Comparison of ENCODE assay signal across 11 cellular contexts in the genomic region with DNA sequence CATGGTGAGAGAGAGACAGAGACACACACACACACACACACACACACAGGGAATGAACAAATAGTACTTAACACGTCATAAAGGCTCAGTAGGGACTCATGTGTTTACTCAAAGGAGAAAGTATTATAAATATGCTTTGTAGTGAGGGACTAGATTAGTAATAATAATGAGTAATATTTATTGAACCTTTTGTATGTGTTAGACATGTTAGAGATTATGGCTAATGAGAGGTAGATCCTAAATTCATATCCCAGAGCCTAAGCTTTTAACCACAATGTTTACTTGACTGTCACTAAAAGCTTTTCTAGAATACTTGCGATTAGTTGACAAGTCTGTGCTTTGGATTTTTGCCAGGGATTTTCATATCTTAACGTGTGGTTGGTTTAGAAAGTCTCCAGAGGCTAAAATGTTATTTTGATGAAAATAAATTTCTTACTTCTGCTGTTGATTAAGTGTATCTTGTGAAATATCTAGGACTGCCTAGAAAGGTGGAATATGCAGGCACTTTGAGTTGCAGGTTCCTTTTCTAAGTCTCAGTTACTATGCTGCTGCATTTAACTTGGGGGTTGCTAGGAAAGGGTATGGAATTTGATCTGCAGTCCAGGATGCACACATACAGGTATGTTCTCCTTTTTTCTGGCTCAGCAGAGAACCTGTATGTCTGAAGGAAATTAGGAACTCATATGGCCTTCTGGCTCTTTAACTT.
DNase-seq lines count a peak whose midpoint lies in the region; ATAC-seq and TF ChIP-seq lines count a peak whose summit lies in the region.
"Had no signal": no experiment of that assay in that cellular context is flagged by ENCODE, and none has a peak within 500 bp of the region (broad histone marks: within the 10 kb centered on the region; RNA-seq: fewer than 3 reads in every experiment).

No MANE protein-coding gene starts in this region.

- H3K27ac ChIP-seq in mammary epithelial cell (ENCODE audit: insufficient read depth, low read depth, low read length) (no peak overlapping the region), breast epithelium (no peak overlapping the region), thyroid gland (peak overlapping the region; percentile 1 to 47 (median 15))
- H3K27ac ChIP-seq: coronary artery, thoracic aorta had no signal

- H3K4me3 ChIP-seq in mammary epithelial cell (replicated peaks in 1 of 3; ENCODE audit: insufficient read depth in 1 of 3, low read depth in 2 of 3, low read length in 3 of 3) (no peak overlapping the region), breast epithelium (no peak overlapping the region), fibroblast of the aortic adventitia (ENCODE audit: low read depth, low read length) (no peak overlapping the region), thyroid gland (replicated peaks in 1 of 3) (no peak overlapping the region)
- H3K4me3 ChIP-seq: coronary artery, thoracic aorta had no signal

- no peaks in the 10 kb centered on the region for H3K27me3 ChIP-seq in mammary epithelial cell (ENCODE audit: insufficient read depth, low read length)
- no peaks in the 10 kb centered on the region for H3K27me3 ChIP-seq in breast epithelium
- no peaks in the 10 kb centered on the region for H3K27me3 ChIP-seq in thyroid gland

- CTCF ChIA-PET in mammary epithelial cell (lab: Charles Lee; ENCODE audit: low non-redundant PET), result no interaction called here

- no peaks in the 10 kb centered on the region for H3K9me3 ChIP-seq in mammary epithelial cell (replicated peaks; ENCODE audit: insufficient read depth, low read length)
- no peaks in the 10 kb centered on the region for H3K9me3 ChIP-seq in breast epithelium
- no peaks in the 10 kb centered on the region for H3K9me3 ChIP-seq in thyroid gland
- H3K9me3 ChIP-seq: thoracic aorta had no signal

- H2AFZ ChIP-seq in mammary epithelial cell (ENCODE audit: low read depth, low read length), result no peak overlapping the region

- ATAC-seq in GM19452 (IDR thresholded peaks at IDR 0.05; ENCODE audit: unreplicated experiment) (no peak), GM21576 (IDR thresholded peaks at IDR 0.05; ENCODE audit: unreplicated experiment) (no peak), GM18520 (IDR thresholded peaks at IDR 0.05; ENCODE audit: unreplicated experiment) (no peak)

- DNase-seq in mammary epithelial cell (peak; percentile 28), breast epithelium (ENCODE audit: low spot score in 2 of 2) (no peak), NCI-H748 treated with DMSO at 0.1 percent for 48 hours (lab: John Stamatoyannopoulos, UW) (peak; percentile 29), fibroblast of the aortic adventitia (ENCODE audit: low read depth) (peak; percentile 59), thyroid gland (no peak)
- DNase-seq: activated T-cell treated with anti-CD3 and anti-CD28 coated beads, Interleukin-2, amount 50 U/mL, for 1 hour had no signal

- no peaks in the 10 kb centered on the region for H4K20me1 ChIP-seq in mammary epithelial cell (ENCODE audit: insufficient read depth, low read length)

- in situ Hi-C loops in mammary epithelial cell (cut with MboI; ENCODE audit: low sequenced_read_pairs in 2 of 2), result no loop called here

- H3K4me1 ChIP-seq in mammary epithelial cell (ENCODE audit: insufficient read depth, low read length), result peaks cover 5% of the 10 kb centered on the region
- H3K4me1 ChIP-seq in breast epithelium, result no peaks in the 10 kb centered on the region
- H3K4me1 ChIP-seq in thyroid gland, result peaks cover 12 to 17% of the 10 kb centered on the region in 2 donors

- H3K4me2 ChIP-seq in mammary epithelial cell (ENCODE audit: insufficient read depth, low read depth, low read length), result no peak overlapping the region

- no TSS peak for BruUV-seq in mammary epithelial cell (replicated peaks; lab: Mats Ljungman, UMichigan)

- dilution Hi-C loops in mammary epithelial cell (cut with HindIII; ENCODE audit: low sequenced_read_pairs), result loop anchor here (10.0 kb wide), 1 partner anchor 47 kb away; no protein-coding TSS in a partner anchor

- TF ChIP-seq CTCF in mammary epithelial cell (conservative IDR thresholded peaks at IDR 0.05 in 1 of 2, IDR thresholded peaks at IDR 0.05 in 1 of 2; ENCODE audit: extremely low read depth in 1 of 2, insufficient read depth in 1 of 2, low read depth in 1 of 2, low read length in 2 of 2), result no peak
- no peak for TF ChIP-seq CTCF in breast epithelium (IDR thresholded peaks at IDR 0.05)
- TF ChIP-seq CTCF in fibroblast of the aortic adventitia (IDR thresholded peaks at IDR 0.05; ENCODE audit: insufficient read depth, low read length), result no peak
- no peak for TF ChIP-seq CTCF in thyroid gland (IDR thresholded peaks at IDR 0.05)

- no peak overlapping the region for H3K9ac ChIP-seq in mammary epithelial cell (ENCODE audit: insufficient read depth, low read length)

- H3K79me2 ChIP-seq in mammary epithelial cell (ENCODE audit: insufficient read depth, low read length), result no peaks in the 10 kb centered on the region

- WGBS in mammary epithelial cell (ENCODE audit: low coverage, missing lambda C conversion rate), result 66% methylated on average over 3 of the region's 3 CpGs
- WGBS in thyroid gland, 2 donors, result 42 to 59% methylated on average over 3 of the region's 3 CpGs

- intact Hi-C loops in mammary epithelial cell (cut with micrococcal nuclease) (no loop called here), breast epithelium (cut with DNase I; ENCODE audit: low total_unique reads) (no loop called here), thyroid gland (cut with DNase I) (no loop called here)

- TF ChIP-seq POLR2A in breast epithelium (IDR thresholded peaks at IDR 0.05) (no peak), thyroid gland (IDR thresholded peaks at IDR 0.05) (no peak)

- no peaks in the 10 kb centered on the region for H3K36me3 ChIP-seq in mammary epithelial cell (ENCODE audit: insufficient read depth, low read length)
- H3K36me3 ChIP-seq in breast epithelium, result no peaks in the 10 kb centered on the region
- no peaks in the 10 kb centered on the region for H3K36me3 ChIP-seq in thyroid gland

Comparison
In these comparisons a context has a peak if more than half of its experiments do, and no peak if none do; other contexts are left out.
1. DNase-seq: peak in mammary epithelial cell (single experiment), NCI-H748 treated with DMSO at 0.1 percent for 48 hours (single experiment) and fibroblast of the aortic adventitia (single experiment); none in breast epithelium (0 of 2) and thyroid gland (0 of 2).
2. H3K27ac ChIP-seq: peak in thyroid gland (3 of 3); none in mammary epithelial cell (single experiment) and breast epithelium (0 of 2).